ENCODE assay signal across 8 cellular contexts in the genomic region with DNA sequence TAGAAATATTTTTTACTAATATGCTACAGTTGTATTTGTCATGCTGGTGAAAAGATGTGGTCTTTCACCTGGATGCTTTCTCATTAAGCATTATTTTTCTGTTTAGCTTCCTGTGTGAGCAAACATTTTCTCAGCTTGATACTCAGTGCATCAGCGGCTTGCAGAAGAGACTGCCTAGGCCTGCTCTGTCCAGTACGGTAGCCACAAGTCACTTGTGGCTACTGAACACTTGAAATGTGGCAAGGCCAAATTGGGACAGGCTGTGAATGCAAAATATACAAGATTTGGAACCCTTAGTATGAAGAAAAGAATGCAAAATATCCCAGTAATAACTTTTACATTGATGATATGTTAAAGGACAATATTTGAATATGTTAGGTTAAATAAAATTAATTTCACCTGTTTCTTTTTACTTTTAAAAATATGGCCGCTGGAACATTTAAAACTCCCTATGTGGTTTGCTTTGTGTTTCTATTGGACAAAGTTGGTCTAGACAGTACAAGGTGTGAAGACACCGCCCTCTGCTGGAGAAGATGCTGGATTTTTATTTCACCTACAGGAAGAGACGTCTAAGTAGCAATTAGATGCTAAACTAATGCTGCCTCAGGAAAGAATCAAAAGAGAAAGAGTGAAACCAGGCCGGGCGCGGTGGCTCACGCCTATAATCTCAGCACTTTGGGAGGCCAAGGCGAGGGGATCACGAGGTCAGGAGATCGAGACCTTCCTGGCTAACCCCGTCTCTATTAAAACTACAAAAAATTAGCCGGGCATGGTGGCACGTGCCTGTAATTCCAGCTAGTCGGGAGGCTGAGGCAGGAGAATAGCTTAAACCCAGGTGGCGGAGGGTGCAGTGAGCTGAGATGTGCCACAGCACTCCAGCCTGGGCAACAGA. TPM values are rescaled to one million over a fixed set of nuclear protein-coding genes. Genes with fewer than 3 reads are reported as not detected.
A peak's percentile ranks its signal among the peaks of the same experiment; 100 is the strongest.
DNase-seq lines count a peak whose midpoint lies in the region; ATAC-seq and TF ChIP-seq lines count a peak whose summit lies in the region.

No MANE protein-coding gene starts in this region.

- ATAC-seq in HG03378 (IDR thresholded peaks at IDR 0.05; ENCODE audit: unreplicated experiment) (peak; percentile 29), lower lobe of right lung (peak; percentile 80 to 87), HG02571 (IDR thresholded peaks at IDR 0.05; ENCODE audit: unreplicated experiment) (no peak)

- no peaks in the 10 kb centered on the region for H3K9me3 ChIP-seq in lower lobe of right lung

- H3K27me3 Mint-ChIP-seq in activated CD4-positive, alpha-beta T cell treated with anti-CD3 and anti-CD28 coated beads, Interleukin-2, amount 10 ng/mL, durations not matched to agents 24 days and 14 days, result no peaks in the 10 kb centered on the region

- H3K4me1 Mint-ChIP-seq in activated CD4-positive, alpha-beta T cell treated with anti-CD3 and anti-CD28 coated beads, Interleukin-2, amount 10 ng/mL, durations not matched to agents 24 days and 14 days, result peaks cover 46% of the 10 kb centered on the region

- H3K4me1 ChIP-seq in lower lobe of right lung, result peaks cover 49% of the 10 kb centered on the region

- TF ChIP-seq CTCF in lower lobe of right lung (IDR thresholded peaks at IDR 0.05), result peak; percentile 77

- intact Hi-C loops in activated CD4-positive, alpha-beta T cell treated with anti-CD3 and anti-CD28 coated beads, Interleukin-2, amount 10 ng/mL, durations not matched to agents 24 days and 14 days (cut with micrococcal nuclease), result loop anchor here (1.0 kb wide), 1 partner anchor 88 kb away; no protein-coding TSS in a partner anchor
- intact Hi-C loops in lower lobe of right lung (cut with DNase I), result loop anchor here (10.0 kb wide), 1 partner anchor 88 kb away; no protein-coding TSS in a partner anchor

- no peak overlapping the region for H3K27ac ChIP-seq in lower lobe of right lung

- H3K4me3 Mint-ChIP-seq in activated CD4-positive, alpha-beta T cell treated with anti-CD3 and anti-CD28 coated beads, Interleukin-2, amount 10 ng/mL, durations not matched to agents 24 days and 14 days, result peak overlapping the region; percentile 62

- H3K27me3 ChIP-seq in lower lobe of right lung (ENCODE audit: low read depth), result no peaks in the 10 kb centered on the region

- H3K9me3 Mint-ChIP-seq in activated CD4-positive, alpha-beta T cell treated with anti-CD3 and anti-CD28 coated beads, Interleukin-2, amount 10 ng/mL, durations not matched to agents 24 days and 14 days, result peaks cover 2% of the 10 kb centered on the region

- H3K36me3 Mint-ChIP-seq in activated CD4-positive, alpha-beta T cell treated with anti-CD3 and anti-CD28 coated beads, Interleukin-2, amount 10 ng/mL, durations not matched to agents 24 days and 14 days (ENCODE audit: low read depth), result peaks cover 61% of the 10 kb centered on the region

- peak overlapping the region; percentile 76 for H3K27ac Mint-ChIP-seq in activated CD4-positive, alpha-beta T cell treated with anti-CD3 and anti-CD28 coated beads, Interleukin-2, amount 10 ng/mL, durations not matched to agents 24 days and 14 days

- peak overlapping the region; percentile 2 for H3K4me3 ChIP-seq in lower lobe of right lung

- peak; percentile 48 for DNase-seq in DMS153 treated with DMSO at 0.1 percent for 48 hours (lab: John Stamatoyannopoulos, UW; ENCODE audit: unreplicated experiment)
- DNase-seq in NCI-H526 (lab: John Stamatoyannopoulos, UW), result peak; percentile 29 to 75
- DNase-seq in activated CD4-positive, alpha-beta T cell treated with anti-CD3 and anti-CD28 coated beads, Interleukin-2, amount 10 ng/mL, durations not matched to agents 24 days and 14 days, result peak; percentile 95
- peak; percentile 73 to 89 for DNase-seq in dermis microvascular lymphatic vessel endothelial cell (ENCODE audit: low read depth in 2 of 2)
- peak; percentile 58 for DNase-seq in lower lobe of right lung
- DNase-seq in stimulated activated CD8-positive, alpha-beta memory T cell treated with anti-CD3 and anti-CD28 coated beads, Interleukin-15, amount 100 ng/mL, for 24 hours (ENCODE audit: low read depth), result peak; percentile 39

- H3K36me3 ChIP-seq in lower lobe of right lung, result peaks cover 8% of the 10 kb centered on the region

RNA-seq across cellular contexts. Expression of gene SRGN, which starts 5.3 kb away (rescaled TPM):
- total RNA-seq in activated CD4-positive, alpha-beta T cell treated with anti-CD3 and anti-CD28 coated beads, Interleukin-2, amount 10 ng/mL, durations not matched to agents 24 days and 14 days, result 996 and 999 TPM in 2 replicates
- total RNA-seq in dermis microvascular lymphatic vessel endothelial cell (218 and 298 TPM in 2 replicates), lower lobe of right lung (232 TPM)

RNA-seq across cellular contexts. Expression of gene VPS26A, which starts 30.8 kb away (rescaled TPM):
- total RNA-seq in activated CD4-positive, alpha-beta T cell treated with anti-CD3 and anti-CD28 coated beads, Interleukin-2, amount 10 ng/mL, durations not matched to agents 24 days and 14 days, result 29.2 and 30.8 TPM in 2 replicates
- 29.4 and 35.8 TPM in 2 replicates for total RNA-seq in dermis microvascular lymphatic vessel endothelial cell
- total RNA-seq in lower lobe of right lung, result 51.2 TPM

Comparison
In these comparisons a context has a peak if more than half of its experiments do, and no peak if none do; other contexts are left out.
1. DNase-seq: peak in every context shown above with its lines; median percentile 95 in activated CD4-positive, alpha-beta T cell treated with anti-CD3 and anti-CD28 coated beads, Interleukin-2, amount 10 ng/mL, durations not matched to agents 24 days and 14 days; 81 in dermis microvascular lymphatic vessel endothelial cell; 58 in lower lobe of right lung; 52 in NCI-H526; 48 in DMS153 treated with DMSO at 0.1 percent for 48 hours; 39 in stimulated activated CD8-positive, alpha-beta memory T cell treated with anti-CD3 and anti-CD28 coated beads, Interleukin-15, amount 100 ng/mL, for 24 hours.